Comparison of ENCODE assay signal across 9 cellular contexts in genomic region chr19:51607077-51607476, GRCh38. TPM values are rescaled to one million over a fixed set of nuclear protein-coding genes. Genes with fewer than 3 reads are reported as not detected.
A peak's percentile ranks its signal among the peaks of the same experiment; 100 is the strongest.
DNase-seq lines count a peak whose midpoint lies in the region; ATAC-seq and TF ChIP-seq lines count a peak whose summit lies in the region.
"Had no signal": no experiment of that assay in that cellular context is flagged by ENCODE, and none has a peak within 500 bp of the region (broad histone marks: within the 10 kb centered on the region; RNA-seq: fewer than 3 reads in every experiment).

No MANE protein-coding gene starts in this region.

- no peak overlapping the region for H3K4me3 ChIP-seq in A673 (ENCODE audit: low read depth, low read length, poor library complexity, severe bottlenecking)

- no peaks in the 10 kb centered on the region for H3K36me3 ChIP-seq in A673 (ENCODE audit: insufficient read depth, low read length, poor library complexity, severe bottlenecking)

- POLR2A ChIA-PET in A673 (lab: Charles Lee; ENCODE audit: low non-redundant PET): no interaction called here

- TF ChIP-seq CTCF in omental fat pad (IDR thresholded peaks at IDR 0.05): no peak
- TF ChIP-seq CTCF in A673 (conservative IDR thresholded peaks at IDR 0.05; ENCODE audit: low read depth, low read length): no peak

- no peaks in the 10 kb centered on the region for H3K27me3 ChIP-seq in A673 (replicated peaks; ENCODE audit: insufficient read depth, low read depth, low read length, poor library complexity)

- peaks cover 15% of the 10 kb centered on the region for H3K9me3 Mint-ChIP-seq in activated naive CD4-positive, alpha-beta T cell treated with anti-CD3 and anti-CD28 coated beads, Interleukin-2, amount 50 U/mL, for 24 hours

- intact Hi-C loops in Right ventricle myocardium superior (cut with DNase I): no loop called here
- intact Hi-C loops in A673 (cut with micrococcal nuclease; ENCODE audit: unreplicated experiment): loop anchor here (5.0 to 10.0 kb wide), 3 partner anchors 50 to 198 kb away; no protein-coding TSS in a partner anchor

- H3K27ac ChIP-seq in A673 (ENCODE audit: low read depth, low read length, poor library complexity, severe bottlenecking): no peak overlapping the region

- ATAC-seq in HG02970 (IDR thresholded peaks at IDR 0.05; ENCODE audit: low FRiP score, unreplicated experiment) (peak; percentile 87), omental fat pad (ENCODE audit: low FRiP score) (no peak), Right ventricle myocardium superior (ENCODE audit: poor library complexity) (no peak)
- peak; percentile 77 for ATAC-seq in stimulated activated naive CD8-positive, alpha-beta T cell treated with anti-CD3 and anti-CD28 coated beads, Interleukin-15, Interleukin-2, amounts not matched to agents 100 U/mL and 50 U/mL, for 24 hours

- CTCF ChIA-PET in A673 (lab: Charles Lee): no interaction called here

- H3K4me3 Mint-ChIP-seq in activated naive CD4-positive, alpha-beta T cell treated with anti-CD3 and anti-CD28 coated beads, Interleukin-2, amount 50 U/mL, for 24 hours: no peak overlapping the region

- H3K27ac Mint-ChIP-seq in activated naive CD4-positive, alpha-beta T cell treated with anti-CD3 and anti-CD28 coated beads, Interleukin-2, amount 50 U/mL, for 24 hours: peak overlapping the region; percentile 52

- H3K36me3 Mint-ChIP-seq in activated naive CD4-positive, alpha-beta T cell treated with anti-CD3 and anti-CD28 coated beads, Interleukin-2, amount 50 U/mL, for 24 hours: peaks cover 2% of the 10 kb centered on the region

- DNase-seq in activated naive CD4-positive, alpha-beta T cell treated with anti-CD3 and anti-CD28 coated beads, Interleukin-2, amount 50 U/mL, for 16 hours: no peak
- DNase-seq in RPMI8226 (peak; percentile 93), omental fat pad (ENCODE audit: low spot score) (no peak), Right ventricle myocardium superior (no peak), A673 (ENCODE audit: low spot score) (no peak)
- DNase-seq in stimulated activated naive CD8-positive, alpha-beta T cell treated with anti-CD3 and anti-CD28 coated beads, Interleukin-15, Interleukin-2, amounts not matched to agents 100 U/mL and 50 U/mL, for 24 hours: peak; percentile 40
- DNase-seq: SHP77 treated with DMSO at 0.1 percent for 48 hours had no signal

- no TSS peak for BruUV-seq in A673 (replicated peaks; lab: Mats Ljungman, UMichigan)

- peaks cover 9% of the 10 kb centered on the region for H3K4me1 Mint-ChIP-seq in activated naive CD4-positive, alpha-beta T cell treated with anti-CD3 and anti-CD28 coated beads, Interleukin-2, amount 50 U/mL, for 24 hours

- H3K4me1 ChIP-seq in A673 (ENCODE audit: insufficient read depth, low read length, poor library complexity, severe bottlenecking): no peaks in the 10 kb centered on the region

- H3K9me3 ChIP-seq in A673 (ENCODE audit: low read depth, low read length, poor library complexity, severe bottlenecking): no peaks in the 10 kb centered on the region

- H3K27me3 Mint-ChIP-seq in activated naive CD4-positive, alpha-beta T cell treated with anti-CD3 and anti-CD28 coated beads, Interleukin-2, amount 50 U/mL, for 24 hours: peaks cover 37% of the 10 kb centered on the region

RNA-seq across cellular contexts. Expression of gene SIGLEC5, which starts 23.1 kb away (rescaled TPM):
- total RNA-seq in omental fat pad (under 1 TPM in 1 of 4 donors, not detected in 3; 0.19 TPM), Right ventricle myocardium superior (not detected), A673 (2021) (not detected in 2 replicates)

RNA-seq across cellular contexts. Expression of gene ZNF175, which starts 36.0 kb away (rescaled TPM):
- total RNA-seq in omental fat pad: 10 to 100 TPM in 1 of 4 donors, 1 to 10 TPM in 3; 2.2 to 11.5 (median 6.0) TPM
- 6.5 TPM for total RNA-seq in Right ventricle myocardium superior
- total RNA-seq in A673 (2021): 10.4 and 15.1 TPM in 2 replicates

RNA-seq across cellular contexts. Expression of gene SIGLEC14, which starts 39.5 kb away (rescaled TPM):
- 10 to 100 TPM in 2 of 4 donors, 1 to 10 TPM in 1, not detected in 1; 1.9 to 12.6 (median 12.2) TPM for total RNA-seq in omental fat pad
- 1.00 TPM for total RNA-seq in Right ventricle myocardium superior
- total RNA-seq in A673 (2021): not detected in 2 replicates

Comparison
In these comparisons a context has a peak if more than half of its experiments do, and no peak if none do; other contexts are left out.
1. DNase-seq: peak in RPMI8226 (single experiment) and stimulated activated naive CD8-positive, alpha-beta T cell treated with anti-CD3 and anti-CD28 coated beads, Interleukin-15, Interleukin-2, amounts not matched to agents 100 U/mL and 50 U/mL, for 24 hours (single experiment); none in activated naive CD4-positive, alpha-beta T cell treated with anti-CD3 and anti-CD28 coated beads, Interleukin-2, amount 50 U/mL, for 16 hours (single experiment), omental fat pad (single experiment), Right ventricle myocardium superior (single experiment) and A673 (single experiment).
2. ATAC-seq: peak in HG02970 (single experiment) and stimulated activated naive CD8-positive, alpha-beta T cell treated with anti-CD3 and anti-CD28 coated beads, Interleukin-15, Interleukin-2, amounts not matched to agents 100 U/mL and 50 U/mL, for 24 hours (single experiment); none in omental fat pad (single experiment) and Right ventricle myocardium superior (single experiment).